1 cellular context compared by ENCODE assay signal in genomic region chr18:35511428-35511827, GRCh38.
TF ChIP-seq lines count a peak whose summit lies in the region.

No MANE protein-coding gene starts in this region.

TF ChIP-seq in GM12878, 131 proteins besides CTCF, POLR2A, EP300 and RAD21 (continued from another document and continues in another):
- no peak for TF ChIP-seq ELK1 (IDR thresholded peaks at IDR 0.05; ENCODE audit: low read depth, low read length)
- TF ChIP-seq RELB (IDR thresholded peaks at IDR 0.05; ENCODE audit: low read depth), result peak; percentile 89
- no peak for TF ChIP-seq BRCA1 (IDR thresholded peaks at IDR 0.05; ENCODE audit: low read depth, low read length)
- peak; percentile 32; the same call in 1 of the 2 replicates for TF ChIP-seq CREB1 (IDR thresholded peaks at IDR 0.05; ENCODE audit: low read depth)
- no peak for TF ChIP-seq MYB (IDR thresholded peaks at IDR 0.05; ENCODE audit: borderline replicate concordance, low read depth, low read length)
- TF ChIP-seq ZBTB4 (CRISPR knock-in tag; IDR thresholded peaks at IDR 0.05), result no peak
- no peak for TF ChIP-seq SMAD1 (IDR thresholded peaks at IDR 0.05; ENCODE audit: low read depth, partially characterized antibody)
- TF ChIP-seq HDGF (IDR thresholded peaks at IDR 0.05), result no peak
- TF ChIP-seq ZNF622 (IDR thresholded peaks at IDR 0.05), result no peak
- no peak for TF ChIP-seq ASH2L (IDR thresholded peaks at IDR 0.05; ENCODE audit: borderline replicate concordance, low read depth)
- TF ChIP-seq TARDBP (IDR thresholded peaks at IDR 0.05; ENCODE audit: borderline replicate concordance), result no peak
- TF ChIP-seq NR2F1 (conservative IDR thresholded peaks at IDR 0.05), result peak; percentile 39; the same call in 1 of the 2 replicates
- peak; percentile 28; the same call in 1 of the 2 replicates for TF ChIP-seq MAX (IDR thresholded peaks at IDR 0.05; ENCODE audit: low read depth, low read length)
- TF ChIP-seq SMAD5 (IDR thresholded peaks at IDR 0.05; ENCODE audit: low read depth), result no peak
- TF ChIP-seq ZZZ3 (IDR thresholded peaks at IDR 0.05; ENCODE audit: control insufficient read depth, insufficient read length, low read depth), result no peak
- TF ChIP-seq FOXK2 (IDR thresholded peaks at IDR 0.05), result no peak
- TF ChIP-seq GABPA (IDR thresholded peaks at IDR 0.05; ENCODE audit: low read depth), result no peak
- no peak for TF ChIP-seq NR2C1 (IDR thresholded peaks at IDR 0.05)
- no peak for TF ChIP-seq MYC (IDR thresholded peaks at IDR 0.05; ENCODE audit: insufficient read depth, insufficient read length, insufficient replicate concordance, low read length, severe bottlenecking)
- TF ChIP-seq PAX8 (IDR thresholded peaks at IDR 0.05), result no peak
- TF ChIP-seq EED (IDR thresholded peaks at IDR 0.05; ENCODE audit: low read depth), result peak; percentile 55
- TF ChIP-seq ATF3 (IDR thresholded peaks at IDR 0.05; ENCODE audit: borderline replicate concordance, extremely low read depth, low read depth, low read length), result no peak
- no peak for TF ChIP-seq POLR2AphosphoS5 (IDR thresholded peaks at IDR 0.05; ENCODE audit: low read length)
- TF ChIP-seq USF2 (IDR thresholded peaks at IDR 0.05; ENCODE audit: borderline replicate concordance, low read depth, low read length), result no peak
- peak; percentile 93 for TF ChIP-seq MTA2 (IDR thresholded peaks at IDR 0.05; ENCODE audit: low read depth)
- no peak for TF ChIP-seq ESRRA (IDR thresholded peaks at IDR 0.05; ENCODE audit: low read length)
- TF ChIP-seq YY1 (IDR thresholded peaks at IDR 0.05; ENCODE audit: low read depth, low read length), result 0 out of 2 replicates have a peak, but pooled peaks have one; percentile 27
- TF ChIP-seq TCF7 (IDR thresholded peaks at IDR 0.05; ENCODE audit: borderline replicate concordance), result no peak
- no peak for TF ChIP-seq NR2C2 (IDR thresholded peaks at IDR 0.05; ENCODE audit: borderline replicate concordance, control insufficient read depth, insufficient read length, low read depth)
- TF ChIP-seq POU2F2 (IDR thresholded peaks at IDR 0.05; ENCODE audit: borderline replicate concordance, low read depth, low read length), result no peak
- TF ChIP-seq WRNIP1 (IDR thresholded peaks at IDR 0.05; ENCODE audit: borderline replicate concordance, low read depth, low read length), result no peak
- no peak for TF ChIP-seq PBX3 (IDR thresholded peaks at IDR 0.05; ENCODE audit: insufficient replicate concordance, low read depth, low read length)
- no peak for TF ChIP-seq TAF1 (IDR thresholded peaks at IDR 0.05; ENCODE audit: borderline replicate concordance, low read depth, low read length)
- TF ChIP-seq NFYA (IDR thresholded peaks at IDR 0.05; ENCODE audit: borderline replicate concordance, low read depth, low read length), result no peak
- TF ChIP-seq YBX1 (IDR thresholded peaks at IDR 0.05), result no peak
- TF ChIP-seq CHD4 (IDR thresholded peaks at IDR 0.05), result no peak
- no peak for TF ChIP-seq FOS (IDR thresholded peaks at IDR 0.05; ENCODE audit: borderline replicate concordance, extremely low read depth, insufficient read length)
- TF ChIP-seq RAD51 (IDR thresholded peaks at IDR 0.05), result peak; percentile 43; the same call in 1 of the 2 replicates
- peak; percentile 64; the same call in 1 of the 2 replicates for TF ChIP-seq NBN (IDR thresholded peaks at IDR 0.05)
- TF ChIP-seq EGR1 (IDR thresholded peaks at IDR 0.05; ENCODE audit: borderline replicate concordance in 1 of 2, low read depth in 2 of 2, low read length in 2 of 2), result no peak
- no peak for TF ChIP-seq RB1 (IDR thresholded peaks at IDR 0.05; ENCODE audit: borderline replicate concordance)
- TF ChIP-seq BHLHE40 (IDR thresholded peaks at IDR 0.05; ENCODE audit: borderline replicate concordance in 1 of 2, low read depth in 2 of 2, low read length in 1 of 2), result peak; percentile 10 to 48; a peak in 1 of 4 replicates
- no peak for TF ChIP-seq JUNB (IDR thresholded peaks at IDR 0.05)
- 0 out of 2 replicates have a peak, but pooled peaks have one; percentile 43 for TF ChIP-seq MLLT1 (IDR thresholded peaks at IDR 0.05)
- peak; percentile 42; the same call in 1 of the 2 replicates for TF ChIP-seq NFIC (IDR thresholded peaks at IDR 0.05; ENCODE audit: low read depth, low read length)
- no peak for TF ChIP-seq CEBPB (IDR thresholded peaks at IDR 0.05; ENCODE audit: borderline replicate concordance in 1 of 2, low read depth in 2 of 2, low read length in 2 of 2)
- no peak for TF ChIP-seq NFXL1 (IDR thresholded peaks at IDR 0.05; ENCODE audit: borderline replicate concordance)
- no peak for TF ChIP-seq IRF5 (IDR thresholded peaks at IDR 0.05; ENCODE audit: borderline replicate concordance)
- TF ChIP-seq SP1 (IDR thresholded peaks at IDR 0.05; ENCODE audit: low read depth, low read length), result no peak
- no peak for TF ChIP-seq HDAC2 (IDR thresholded peaks at IDR 0.05)
- no peak for TF ChIP-seq CEBPZ (IDR thresholded peaks at IDR 0.05; ENCODE audit: low read depth, low read length)
- no peak for TF ChIP-seq PML (IDR thresholded peaks at IDR 0.05; ENCODE audit: low read length)
- peak; percentile 86 for TF ChIP-seq ATF7 (IDR thresholded peaks at IDR 0.05; ENCODE audit: low read depth)
- no peak for TF ChIP-seq MTA3 (IDR thresholded peaks at IDR 0.05; ENCODE audit: borderline replicate concordance, low read length)
- TF ChIP-seq E2F4 (IDR thresholded peaks at IDR 0.05; ENCODE audit: low read depth, low read length), result no peak
